Comparison of ENCODE assay signal across 9 cellular contexts in genomic region chr20:63978319-63979220, GRCh38. TPM values are rescaled to one million over a fixed set of nuclear protein-coding genes. Genes with fewer than 3 reads are reported as not detected.
DNase-seq lines count a peak whose midpoint lies in the region; ATAC-seq and TF ChIP-seq lines count a peak whose summit lies in the region.
"Had no signal": no experiment of that assay in that cellular context is flagged by ENCODE, and none has a peak within 500 bp of the region (broad histone marks: within the 10 kb centered on the region; RNA-seq: fewer than 3 reads in every experiment).

No MANE protein-coding gene starts in this region.

- CTCF ChIA-PET in MCF 10A (lab: Yijun Ruan, JAX) = interaction anchor here (0.7 to 2.3 kb wide), 5 partner anchors 8 to 113 kb away, joined by 3 to 9 read pairs (median 5); partner anchors contain the start of gene TPD52L2

- H3K27me3 Mint-ChIP-seq in MCF 10A (ENCODE audit: insufficient read depth, unreplicated experiment) = no peaks in the 10 kb centered on the region

- peak overlapping the region; percentile 49 for H3K27ac Mint-ChIP-seq in MCF 10A (ENCODE audit: low read depth, unreplicated experiment)

- H3K4me3 ChIP-seq in BLaER1 (peak overlapping the region; percentile 81), HUES48 (ENCODE audit: low read depth, low read length) (peak overlapping the region; percentile 76)

- H3K9ac ChIP-seq in BLaER1 = peak overlapping the region; percentile 84
- H3K9ac ChIP-seq in HUES48 (ENCODE audit: low read depth, low read length) = no peak overlapping the region

- peaks cover 39% of the 10 kb centered on the region for H4K20me1 ChIP-seq in BLaER1

- H3K27me3 ChIP-seq in BLaER1 (no peaks in the 10 kb centered on the region), HUES48 (ENCODE audit: control insufficient read depth, insufficient read depth, low read length) (peaks cover 10% of the 10 kb centered on the region)

- H3K4me2 ChIP-seq in BLaER1 = peak overlapping the region; percentile 97

- peaks cover 37% of the 10 kb centered on the region for H3K4me1 Mint-ChIP-seq in MCF 10A (ENCODE audit: insufficient read depth, unreplicated experiment)

- peak overlapping the region; percentile 79 for H3K4me3 Mint-ChIP-seq in MCF 10A (ENCODE audit: unreplicated experiment)

- POLR2A ChIA-PET in MCF 10A (lab: Yijun Ruan, JAX) = interaction anchor here (1.1 to 4.5 kb wide), 9 partner anchors 11 to 457 kb away, joined by 3 to 93 read pairs (median 23); partner anchors contain the start of genes ARFRP1, DNAJC5, OPRL1 and PPDPF

- H3K36me3 Mint-ChIP-seq in MCF 10A (ENCODE audit: insufficient read depth, unreplicated experiment) = peaks cover 16% of the 10 kb centered on the region

- H3K36me3 ChIP-seq in BLaER1 = peaks cover 40% of the 10 kb centered on the region
- H3K36me3 ChIP-seq in HUES48 (ENCODE audit: control insufficient read depth, insufficient read depth, low read length) = peaks cover 7% of the 10 kb centered on the region

- ATAC-seq in GM18868 (IDR thresholded peaks at IDR 0.05; ENCODE audit: unreplicated experiment) (peak; percentile 42), SK-N-SH treated with all-trans-retinoic acid at 6 μM for 48 hours (peak; percentile 20), left lobe of liver (peak; percentile 56), GM18861 (IDR thresholded peaks at IDR 0.05; ENCODE audit: unreplicated experiment) (no peak)

- BruUV-seq in MCF 10A (replicated peaks; lab: Mats Ljungman, UMichigan) = no TSS peak

- H3K9me3 Mint-ChIP-seq in MCF 10A (ENCODE audit: unreplicated experiment) = no peaks in the 10 kb centered on the region

- DNase-seq in MCF 10A (ENCODE audit: unreplicated experiment) (peak; percentile 76), left lobe of liver (ENCODE audit: low spot score) (peak; percentile 81)
- peak; percentile 46 to 63 for DNase-seq in stimulated activated CD4-positive, alpha-beta T cell treated with anti-CD3 and anti-CD28 coated beads, Interleukin-4, amount 100 ng/mL, for 4 hours

- peaks cover 54% of the 10 kb centered on the region for H3K4me1 ChIP-seq in BLaER1
- peaks cover 22% of the 10 kb centered on the region for H3K4me1 ChIP-seq in HUES48 (ENCODE audit: control insufficient read depth, insufficient read depth, low read length)

- H3K9me3 ChIP-seq in BLaER1 (no peaks in the 10 kb centered on the region), HUES48 (ENCODE audit: control insufficient read depth, insufficient read depth, low read length) (no peaks in the 10 kb centered on the region)

- H3K27ac ChIP-seq in BLaER1 (peak overlapping the region; percentile 79), HUES48 (ENCODE audit: low read depth, low read length) (peak overlapping the region; percentile 54)

- intact Hi-C loops in MCF 10A (cut with micrococcal nuclease) = loop anchor here (2.0 kb wide), 1 partner anchor 142 kb away; no protein-coding TSS in a partner anchor

- TF ChIP-seq CTCF in MCF 10A (IDR thresholded peaks at IDR 0.05; ENCODE audit: unreplicated experiment) = no peak

TF ChIP-seq in SK-N-SH treated with all-trans-retinoic acid at 6 μM for 48 hours, 23 proteins besides CTCF, POLR2A, EP300 and RAD21:
- TF ChIP-seq ESRRG (CRISPR knock-in tag; IDR thresholded peaks at IDR 0.05) (no peak), TCF4 (CRISPR knock-in tag; IDR thresholded peaks at IDR 0.05; ENCODE audit: borderline replicate concordance) (no peak), SNAI2 (CRISPR knock-in tag; IDR thresholded peaks at IDR 0.05) (no peak), OSR1 (CRISPR knock-in tag; IDR thresholded peaks at IDR 0.05) (no peak), TOX (CRISPR knock-in tag; IDR thresholded peaks at IDR 0.05; ENCODE audit: borderline replicate concordance) (no peak), PATZ1 (CRISPR knock-in tag; IDR thresholded peaks at IDR 0.05; ENCODE audit: borderline replicate concordance) (no peak), PPARA (CRISPR knock-in tag; IDR thresholded peaks at IDR 0.05; ENCODE audit: borderline replicate concordance) (no peak), ZFP30 (CRISPR knock-in tag; IDR thresholded peaks at IDR 0.05) (no peak), ISL1 (CRISPR knock-in tag; IDR thresholded peaks at IDR 0.05) (no peak), ZFP3 (CRISPR knock-in tag; IDR thresholded peaks at IDR 0.05) (no peak), ZNF70 (CRISPR knock-in tag; IDR thresholded peaks at IDR 0.05) (no peak), CSRNP3 (CRISPR knock-in tag; IDR thresholded peaks at IDR 0.05) (no peak), ARNTL (CRISPR knock-in tag; IDR thresholded peaks at IDR 0.05; ENCODE audit: borderline replicate concordance, low read depth) (no peak), GLIS3 (CRISPR knock-in tag; IDR thresholded peaks at IDR 0.05) (no peak), ZNF565 (CRISPR knock-in tag; conservative IDR thresholded peaks at IDR 0.05; ENCODE audit: low read depth) (no peak)
- TF ChIP-seq, protein P1, sequence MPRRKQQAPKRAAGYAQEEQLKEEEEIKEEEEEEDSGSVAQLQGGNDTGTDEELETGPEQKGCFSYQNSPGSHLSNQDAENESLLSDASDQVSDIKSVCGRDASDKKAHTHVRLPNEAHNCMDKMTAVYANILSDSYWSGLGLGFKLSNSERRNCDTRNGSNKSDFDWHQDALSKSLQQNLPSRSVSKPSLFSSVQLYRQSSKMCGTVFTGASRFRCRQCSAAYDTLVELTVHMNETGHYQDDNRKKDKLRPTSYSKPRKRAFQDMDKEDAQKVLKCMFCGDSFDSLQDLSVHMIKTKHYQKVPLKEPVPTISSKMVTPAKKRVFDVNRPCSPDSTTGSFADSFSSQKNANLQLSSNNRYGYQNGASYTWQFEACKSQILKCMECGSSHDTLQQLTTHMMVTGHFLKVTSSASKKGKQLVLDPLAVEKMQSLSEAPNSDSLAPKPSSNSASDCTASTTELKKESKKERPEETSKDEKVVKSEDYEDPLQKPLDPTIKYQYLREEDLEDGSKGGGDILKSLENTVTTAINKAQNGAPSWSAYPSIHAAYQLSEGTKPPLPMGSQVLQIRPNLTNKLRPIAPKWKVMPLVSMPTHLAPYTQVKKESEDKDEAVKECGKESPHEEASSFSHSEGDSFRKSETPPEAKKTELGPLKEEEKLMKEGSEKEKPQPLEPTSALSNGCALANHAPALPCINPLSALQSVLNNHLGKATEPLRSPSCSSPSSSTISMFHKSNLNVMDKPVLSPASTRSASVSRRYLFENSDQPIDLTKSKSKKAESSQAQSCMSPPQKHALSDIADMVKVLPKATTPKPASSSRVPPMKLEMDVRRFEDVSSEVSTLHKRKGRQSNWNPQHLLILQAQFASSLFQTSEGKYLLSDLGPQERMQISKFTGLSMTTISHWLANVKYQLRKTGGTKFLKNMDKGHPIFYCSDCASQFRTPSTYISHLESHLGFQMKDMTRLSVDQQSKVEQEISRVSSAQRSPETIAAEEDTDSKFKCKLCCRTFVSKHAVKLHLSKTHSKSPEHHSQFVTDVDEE (CRISPR knock-in tag; IDR thresholded peaks at IDR 0.05) = no peak
- TF ChIP-seq, protein P2, sequence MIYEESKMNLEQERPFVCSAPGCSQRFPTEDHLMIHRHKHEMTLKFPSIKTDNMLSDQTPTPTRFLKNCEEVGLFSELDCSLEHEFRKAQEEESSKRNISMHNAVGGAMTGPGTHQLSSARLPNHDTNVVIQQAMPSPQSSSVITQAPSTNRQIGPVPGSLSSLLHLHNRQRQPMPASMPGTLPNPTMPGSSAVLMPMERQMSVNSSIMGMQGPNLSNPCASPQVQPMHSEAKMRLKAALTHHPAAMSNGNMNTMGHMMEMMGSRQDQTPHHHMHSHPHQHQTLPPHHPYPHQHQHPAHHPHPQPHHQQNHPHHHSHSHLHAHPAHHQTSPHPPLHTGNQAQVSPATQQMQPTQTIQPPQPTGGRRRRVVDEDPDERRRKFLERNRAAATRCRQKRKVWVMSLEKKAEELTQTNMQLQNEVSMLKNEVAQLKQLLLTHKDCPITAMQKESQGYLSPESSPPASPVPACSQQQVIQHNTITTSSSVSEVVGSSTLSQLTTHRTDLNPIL (CRISPR knock-in tag; IDR thresholded peaks at IDR 0.05; ENCODE audit: low read depth) = no peak

RNA-seq across cellular contexts. Expression of gene SAMD10, which starts 0.9 kb away (rescaled TPM):
- total RNA-seq in MCF 10A (2022) (4.4 and 4.5 TPM in 2 replicates), left lobe of liver (3.5 TPM)
- total RNA-seq: SK-MEL-5 had no signal

RNA-seq across cellular contexts. Expression of gene PRPF6, which starts 2.4 kb away (rescaled TPM):
- 70.9 and 88.5 TPM in 2 replicates for total RNA-seq in MCF 10A (2022)
- total RNA-seq in left lobe of liver = 24.2 TPM

RNA-seq across cellular contexts. Expression of gene ZNF512B, which starts 8.8 kb away (rescaled TPM):
- 23.5 and 26.6 TPM in 2 replicates for total RNA-seq in MCF 10A (2022)
- 21.4 TPM for total RNA-seq in left lobe of liver

RNA-seq across cellular contexts. Expression of gene UCKL1, which starts 22.4 kb away (rescaled TPM):
- total RNA-seq in MCF 10A (2022) (38.6 and 43.7 TPM in 2 replicates), left lobe of liver (20.2 TPM)

RNA-seq across cellular contexts. Expression of gene C20orf204, which starts 57.4 kb away (rescaled TPM):
- total RNA-seq in MCF 10A (2022) (1.1 and 2.0 TPM in 2 replicates), left lobe of liver (0.68 TPM)
